12 cellular contexts compared by ENCODE assay signal in the genomic region with DNA sequence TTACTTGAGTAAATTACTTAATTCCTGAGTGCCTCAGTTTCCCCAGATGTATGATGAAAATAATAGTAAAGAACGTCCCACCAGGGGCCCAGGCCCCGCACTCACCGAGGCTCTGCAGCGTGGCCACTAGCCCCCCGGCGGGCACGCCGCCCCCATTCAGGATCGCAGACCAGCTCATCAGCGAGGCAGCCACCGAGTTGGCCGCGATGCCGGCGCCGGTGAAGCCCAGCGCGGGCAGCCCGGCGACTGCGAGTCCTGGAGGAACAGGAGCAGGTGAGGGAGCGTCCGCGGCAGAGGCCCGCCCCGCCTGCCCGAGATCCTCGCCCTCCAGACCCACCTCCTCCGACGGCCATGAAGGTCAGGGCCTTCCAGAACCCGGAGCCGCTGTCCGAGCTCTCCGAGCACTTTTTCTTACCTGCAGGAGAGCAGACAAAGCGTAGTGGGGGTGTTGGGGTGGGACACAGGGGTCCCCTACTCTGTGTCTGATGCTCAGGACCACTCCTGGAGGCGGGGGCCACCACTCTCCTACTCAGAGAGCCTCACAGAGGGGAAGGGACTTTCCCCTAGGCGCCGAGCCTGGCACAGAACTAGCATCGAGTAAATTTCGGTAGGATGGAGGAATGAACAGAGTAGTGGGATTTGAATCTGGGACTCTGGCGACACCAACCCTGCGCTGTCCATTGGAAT. TPM values are rescaled to one million over a fixed set of nuclear protein-coding genes. Genes with fewer than 3 reads are reported as not detected.
DNase-seq lines count a peak whose midpoint lies in the region; ATAC-seq and TF ChIP-seq lines count a peak whose summit lies in the region.
"Had no signal": no experiment of that assay in that cellular context is flagged by ENCODE, and none has a peak within 500 bp of the region (broad histone marks: within the 10 kb centered on the region; RNA-seq: fewer than 3 reads in every experiment).

No MANE protein-coding gene starts in this region.

- no peak overlapping the region for H3K4me2 ChIP-seq in trophoblast cell (ENCODE audit: low read length)

- H3K79me1 ChIP-seq in trophoblast cell (ENCODE audit: low read length) = no peaks in the 10 kb centered on the region

- no peak overlapping the region for H2AFZ ChIP-seq in trophoblast cell (ENCODE audit: insufficient read depth, low read length, poor library complexity)
- H2AFZ ChIP-seq: PC-9 had no signal

- TF ChIP-seq CTCF in coronary artery (IDR thresholded peaks at IDR 0.05) = no peak

- TF ChIP-seq POLR2A in GM18951 (IDR thresholded peaks at IDR 0.05; ENCODE audit: extremely low read depth, insufficient read depth, insufficient read length) = peak; percentile 21

- in situ Hi-C loops in GM18951 (cut with MboI; ENCODE audit: low sequenced_read_pairs, unreplicated experiment) = loop anchor here (5.0 kb wide), 1 partner anchor 61 kb away; no protein-coding TSS in a partner anchor

- peaks cover 2% of the 10 kb centered on the region for H3K9me3 ChIP-seq in trophoblast cell (ENCODE audit: insufficient read depth, low read depth, low read length)
- H3K9me3 ChIP-seq: MG63 had no signal

- H4K12ac ChIP-seq in trophoblast cell (ENCODE audit: low read depth, low read length) = no peak overlapping the region

- no peak overlapping the region for H3K23ac ChIP-seq in trophoblast cell (ENCODE audit: low read length)

- H3K27ac ChIP-seq in coronary artery (no peak overlapping the region), trophoblast cell (ENCODE audit: low read depth, low read length) (no peak overlapping the region)
- H3K27ac ChIP-seq: PC-9 had no signal

- no peak overlapping the region for H3K4ac ChIP-seq in trophoblast cell (ENCODE audit: low read depth, low read length)

- H3K4me3 ChIP-seq in coronary artery (no peak overlapping the region), trophoblast cell (ENCODE audit: low read depth, low read length) (no peak overlapping the region)
- H3K4me3 ChIP-seq: PC-9 had no signal

- no CpG with 5 or more reads among the region's 42 CpGs for WGBS in trophoblast cell (ENCODE audit: extremely low coverage, insufficient coverage, insufficient read length)

- peak overlapping the region; percentile 13 for H4K91ac ChIP-seq in trophoblast cell (ENCODE audit: low read depth, low read length)

- H3K4me1 ChIP-seq in trophoblast cell (ENCODE audit: control insufficient read depth in 1 of 2, insufficient read depth in 2 of 2, low read length in 2 of 2) = peaks cover 4 to 10% of the 10 kb centered on the region in 2 experiments

- H2AK5ac ChIP-seq in trophoblast cell (ENCODE audit: low read length) = no peak overlapping the region

- no peaks in the 10 kb centered on the region for H3K79me2 ChIP-seq in trophoblast cell (ENCODE audit: control insufficient read depth, insufficient read depth, low read length, poor library complexity)

- H3K9ac ChIP-seq in trophoblast cell (ENCODE audit: low read length) = no peak overlapping the region

- no peak overlapping the region for H2BK5ac ChIP-seq in trophoblast cell (ENCODE audit: low read depth, low read length, poor library complexity)

- no peak overlapping the region for H2BK12ac ChIP-seq in trophoblast cell (ENCODE audit: low read length)

- peaks cover 0 to 3% of the 10 kb centered on the region in 2 experiments for H3K36me3 ChIP-seq in trophoblast cell (ENCODE audit: control insufficient read depth in 1 of 2, insufficient read depth in 2 of 2, low read length in 2 of 2)
- H3K36me3 ChIP-seq: MG63 had no signal

- DNase-seq in activated CD8-positive, alpha-beta memory T cell treated with anti-CD3 and anti-CD28 coated beads for 24 hours = peak; percentile 51
- no peak for DNase-seq in activated CD8-positive, alpha-beta memory T cell treated with anti-CD3 and anti-CD28 coated beads, Interleukin-2, amount 50 U/mL, for 4 hours
- DNase-seq in coronary artery (ENCODE audit: low spot score) (peak; percentile 65), trophoblast cell (no peak), DMS 273 (lab: John Stamatoyannopoulos, UW; ENCODE audit: unreplicated experiment) (no peak), cortex of kidney (lab: John Stamatoyannopoulos, UW) (no peak)
- DNase-seq: NCI-H774 had no signal

- no peak for ATAC-seq in HG02981 (IDR thresholded peaks at IDR 0.05; ENCODE audit: unreplicated experiment)
- ATAC-seq: Right ventricle myocardium inferior had no signal

- H3K27me3 ChIP-seq in trophoblast cell (ENCODE audit: insufficient read depth, low read length) = no peaks in the 10 kb centered on the region
- H3K27me3 ChIP-seq: MG63 had no signal

- no peak overlapping the region for H3K18ac ChIP-seq in trophoblast cell (ENCODE audit: low read length)

- H4K8ac ChIP-seq in trophoblast cell (ENCODE audit: low read depth, low read length) = no peak overlapping the region

- H3K14ac ChIP-seq in trophoblast cell (ENCODE audit: low read length) = no peak overlapping the region

- H2BK120ac ChIP-seq in trophoblast cell (ENCODE audit: insufficient read depth, low read length, poor library complexity) = no peak overlapping the region

RNA-seq across cellular contexts. Expression of gene IFI6, which starts 3.7 kb away (rescaled TPM):
- polyA plus RNA-seq in trophoblast cell (2013) = 107 and 108 TPM in 2 replicates

RNA-seq across cellular contexts. Expression of gene FGR, which starts 33.3 kb away (rescaled TPM):
- polyA plus RNA-seq in trophoblast cell (2013) = 0.04 TPM in 1 of 2 replicates, not detected in the other

RNA-seq across cellular contexts. Expression of gene FAM76A, which starts 57.5 kb away (rescaled TPM):
- polyA plus RNA-seq in trophoblast cell (2013) = 14.8 and 16.1 TPM in 2 replicates

Comparison
In these comparisons a context has a peak if more than half of its experiments do, and no peak if none do; other contexts are left out.
1. DNase-seq: peak in activated CD8-positive, alpha-beta memory T cell treated with anti-CD3 and anti-CD28 coated beads for 24 hours (single experiment) and coronary artery (single experiment); none in activated CD8-positive, alpha-beta memory T cell treated with anti-CD3 and anti-CD28 coated beads, Interleukin-2, amount 50 U/mL, for 4 hours (single experiment), trophoblast cell (0 of 2), DMS 273 (single experiment) and cortex of kidney (single experiment).